8 cellular contexts compared by ENCODE assay signal in the genomic region with DNA sequence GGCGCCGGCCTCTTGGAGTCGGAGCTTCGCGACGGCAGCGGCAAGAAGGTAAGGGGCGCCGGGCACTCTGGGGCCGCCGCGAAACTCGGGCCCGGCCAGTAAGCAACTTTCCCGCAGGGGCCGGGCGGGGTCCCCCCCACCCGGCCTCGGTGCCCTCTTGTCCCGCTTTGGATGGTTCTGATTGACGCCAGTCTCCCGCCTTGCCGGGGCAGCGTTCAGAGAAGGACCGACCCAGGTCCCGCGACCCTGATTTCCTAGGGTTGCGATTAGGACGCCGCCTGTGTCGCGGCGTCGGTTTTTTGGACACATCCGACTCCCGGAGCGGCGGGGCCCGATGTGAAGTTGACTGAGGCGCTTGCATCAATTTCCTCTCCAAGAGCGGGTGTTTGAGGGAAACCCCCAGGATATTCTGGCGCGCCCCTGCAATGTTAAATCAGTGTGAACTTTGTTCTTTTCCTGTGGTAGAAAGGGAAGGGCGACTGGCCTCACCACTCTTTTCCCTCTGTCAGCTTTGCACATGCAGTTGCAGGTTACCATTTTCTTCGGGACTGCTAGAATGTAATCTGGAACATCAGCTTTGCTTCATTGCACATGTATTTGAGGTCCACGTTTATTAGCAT. TPM values are rescaled to one million over a fixed set of nuclear protein-coding genes. Genes with fewer than 3 reads are reported as not detected.
DNase-seq lines count a peak whose midpoint lies in the region; ATAC-seq and TF ChIP-seq lines count a peak whose summit lies in the region.

No MANE protein-coding gene starts in this region.

- H3K79me2 ChIP-seq in osteoblast (ENCODE audit: insufficient read depth, low read length): peaks cover 58% of the 10 kb centered on the region

- H3K9me3 ChIP-seq in ES-I3 (ENCODE audit: control insufficient read depth, insufficient read depth, low read length) (no peaks in the 10 kb centered on the region), osteoblast (ENCODE audit: low read depth, low read length) (no peaks in the 10 kb centered on the region), tibial nerve (no peaks in the 10 kb centered on the region)

- DNase-seq in NAMALWA (ENCODE audit: low spot score): peak; percentile 51
- DNase-seq in activated T-helper 1 cell treated with anti-CD3 and anti-CD28 coated beads, Interleukin-12 subunit alpha, Interleukin-12 subunit beta, Interleukin-2, Interleukin-4 antibody, amounts not matched to agents 30 ng/mL and 10 ng/mL and 1 ng/mL, durations not matched to agents 14 hours and 24 hours and 36 hours (ENCODE audit: low spot score): peak; percentile 29
- peak in 1 of 2 donors; percentile 48 for DNase-seq in foreskin fibroblast
- DNase-seq in osteoblast (ENCODE audit: insufficient read length, low spot score, missing footprints): peak; percentile 84
- peak in 1 of 2 donors; percentile 20 for DNase-seq in tibial nerve (ENCODE audit: low spot score in 2 of 2)
- DNase-seq in germinal center (ENCODE audit: low spot score): no peak

- peak overlapping the region; percentile 82 for H2AFZ ChIP-seq in osteoblast (ENCODE audit: low read length)

- H4K20me1 ChIP-seq in osteoblast (ENCODE audit: insufficient read depth, low read length): peaks cover 31% of the 10 kb centered on the region

- H3K9me3 Mint-ChIP-seq in activated T-helper 1 cell treated with anti-CD3 and anti-CD28 coated beads, Interleukin-12 subunit alpha, Interleukin-12 subunit beta, Interleukin-2, Interleukin-4 antibody, amounts not matched to agents 30 ng/mL and 10 ng/mL and 1 ng/mL, durations not matched to agents 14 hours and 24 hours and 36 hours: no peaks in the 10 kb centered on the region

- peak overlapping the region; percentile 71 for H3K27ac ChIP-seq in osteoblast (ENCODE audit: low read depth, low read length)
- peak overlapping the region; percentile 87 to 98 (median 93) for H3K27ac ChIP-seq in tibial nerve

- peaks cover 3% of the 10 kb centered on the region for H3K36me3 Mint-ChIP-seq in activated T-helper 1 cell treated with anti-CD3 and anti-CD28 coated beads, Interleukin-12 subunit alpha, Interleukin-12 subunit beta, Interleukin-2, Interleukin-4 antibody, amounts not matched to agents 30 ng/mL and 10 ng/mL and 1 ng/mL, durations not matched to agents 14 hours and 24 hours and 36 hours (ENCODE audit: low read depth)

- peak overlapping the region; percentile 97 for H3K4me2 ChIP-seq in osteoblast (ENCODE audit: insufficient read depth, low read length)

- H3K4me1 Mint-ChIP-seq in activated T-helper 1 cell treated with anti-CD3 and anti-CD28 coated beads, Interleukin-12 subunit alpha, Interleukin-12 subunit beta, Interleukin-2, Interleukin-4 antibody, amounts not matched to agents 30 ng/mL and 10 ng/mL and 1 ng/mL, durations not matched to agents 14 hours and 24 hours and 36 hours (ENCODE audit: low read depth): peaks cover 47% of the 10 kb centered on the region

- peaks cover 18% of the 10 kb centered on the region for H3K27me3 Mint-ChIP-seq in activated T-helper 1 cell treated with anti-CD3 and anti-CD28 coated beads, Interleukin-12 subunit alpha, Interleukin-12 subunit beta, Interleukin-2, Interleukin-4 antibody, amounts not matched to agents 30 ng/mL and 10 ng/mL and 1 ng/mL, durations not matched to agents 14 hours and 24 hours and 36 hours (ENCODE audit: insufficient read depth)

- H3K36me3 ChIP-seq in ES-I3 (ENCODE audit: insufficient read depth, low read length) (no peaks in the 10 kb centered on the region), osteoblast (ENCODE audit: insufficient read depth, low read length) (no peaks in the 10 kb centered on the region), tibial nerve (no peaks in the 10 kb centered on the region)

- no peak for TF ChIP-seq CTCF in foreskin fibroblast (IDR thresholded peaks at IDR 0.05; ENCODE audit: low read depth, low read length)
- TF ChIP-seq CTCF in osteoblast (IDR thresholded peaks at IDR 0.05; ENCODE audit: extremely low read depth, low read depth, low read length): no peak
- no peak for TF ChIP-seq CTCF in tibial nerve (IDR thresholded peaks at IDR 0.05)

- peaks cover 9% of the 10 kb centered on the region; the same call in 1 of the 2 replicates for H3K4me1 ChIP-seq in ES-I3 (ENCODE audit: insufficient read depth, low read length)
- peaks cover 13% of the 10 kb centered on the region for H3K4me1 ChIP-seq in osteoblast (ENCODE audit: insufficient read depth, low read length)
- peaks cover 0 to 51% (median 22%) of the 10 kb centered on the region in 4 donors for H3K4me1 ChIP-seq in tibial nerve

- TF ChIP-seq EP300 in tibial nerve (IDR thresholded peaks at IDR 0.05): peak in 1 of 2 donors; percentile 25

- H3K27ac Mint-ChIP-seq in activated T-helper 1 cell treated with anti-CD3 and anti-CD28 coated beads, Interleukin-12 subunit alpha, Interleukin-12 subunit beta, Interleukin-2, Interleukin-4 antibody, amounts not matched to agents 30 ng/mL and 10 ng/mL and 1 ng/mL, durations not matched to agents 14 hours and 24 hours and 36 hours: peak overlapping the region; percentile 89

- H3K4me3 ChIP-seq in foreskin fibroblast (ENCODE audit: low read depth in 1 of 2, low read length in 2 of 2): peak overlapping the region; percentile 72 to 78
- H3K4me3 ChIP-seq in osteoblast (ENCODE audit: insufficient read depth, low read length): peak overlapping the region; percentile 95
- peak overlapping the region; percentile 83 to 97 (median 90) for H3K4me3 ChIP-seq in tibial nerve

- TF ChIP-seq POLR2A in tibial nerve (IDR thresholded peaks at IDR 0.05): no peak

- H3K27me3 ChIP-seq in osteoblast (ENCODE audit: insufficient read depth, low read length) (no peaks in the 10 kb centered on the region), tibial nerve (no peaks in the 10 kb centered on the region)

- 1 to 4% methylated on average over 25 to 41 of the region's 46 CpGs for WGBS in tibial nerve, 2 donors

- ATAC-seq in HG03565 (IDR thresholded peaks at IDR 0.05; ENCODE audit: unreplicated experiment): no peak

- H3K9ac ChIP-seq in ES-I3 (ENCODE audit: low read depth, low read length): peak overlapping the region; percentile 77

- H3K4me3 Mint-ChIP-seq in activated T-helper 1 cell treated with anti-CD3 and anti-CD28 coated beads, Interleukin-12 subunit alpha, Interleukin-12 subunit beta, Interleukin-2, Interleukin-4 antibody, amounts not matched to agents 30 ng/mL and 10 ng/mL and 1 ng/mL, durations not matched to agents 14 hours and 24 hours and 36 hours: peak overlapping the region; percentile 91

- intact Hi-C loops in activated T-helper 1 cell treated with anti-CD3 and anti-CD28 coated beads, Interleukin-12 subunit alpha, Interleukin-12 subunit beta, Interleukin-2, Interleukin-4 antibody, amounts not matched to agents 30 ng/mL and 10 ng/mL and 1 ng/mL, durations not matched to agents 14 hours and 24 hours and 36 hours (cut with micrococcal nuclease): loop anchor here (5.0 to 10.0 kb wide), 6 partner anchors 182 to 1778 kb away; a partner anchor contains a TSS

RNA-seq across cellular contexts. Expression of a gene that starts 0.8 kb away (rescaled TPM):
- total RNA-seq in activated T-helper 1 cell treated with anti-CD3 and anti-CD28 coated beads, Interleukin-12 subunit alpha, Interleukin-12 subunit beta, Interleukin-2, Interleukin-4 antibody, amounts not matched to agents 30 ng/mL and 10 ng/mL and 1 ng/mL, durations not matched to agents 14 hours and 24 hours and 36 hours: 17.4 and 25.2 TPM in 2 replicates
- 30.4 and 38.3 TPM in 2 replicates for total RNA-seq in osteoblast
- total RNA-seq in tibial nerve: 100 to 1,000 TPM in 1 of 4 donors, 10 to 100 TPM in 3; 49.4 to 108 (median 64.3) TPM
